ENCODE assay signal across 17 cellular contexts in the genomic region with DNA sequence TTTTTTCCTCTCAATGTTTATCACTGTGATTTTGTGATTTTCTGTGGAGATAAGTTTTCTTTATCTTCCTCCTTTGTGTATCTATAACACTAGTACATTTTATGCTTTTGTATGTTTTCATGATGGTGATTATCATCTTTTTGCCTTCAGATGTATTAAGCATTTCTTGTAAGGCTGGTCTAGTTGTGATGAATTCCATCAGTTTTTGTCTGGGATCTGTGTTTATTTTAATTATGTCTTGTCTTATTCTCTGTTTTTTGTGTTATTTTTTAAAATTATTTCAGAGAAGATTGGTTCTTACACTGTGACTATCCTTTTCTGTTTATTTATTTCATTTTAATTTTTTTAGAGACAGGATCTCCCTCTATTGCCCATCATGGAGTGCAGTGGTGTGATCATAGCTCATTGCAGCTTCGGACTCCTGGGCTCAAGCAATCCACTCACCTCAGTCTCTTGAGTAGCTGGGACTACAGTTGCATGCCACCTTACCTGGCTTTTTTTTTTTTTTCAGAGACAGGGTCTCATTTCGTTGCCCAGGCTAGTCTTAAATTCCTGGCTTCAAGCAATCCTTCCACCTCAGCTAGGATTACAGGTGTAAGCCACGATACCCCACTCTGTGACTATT.
DNase-seq lines count a peak whose midpoint lies in the region; ATAC-seq, FAIRE-seq and TF ChIP-seq lines count a peak whose summit lies in the region.
"Had no signal": no experiment of that assay in that cellular context is flagged by ENCODE, and none has a peak within 500 bp of the region (broad histone marks: within the 10 kb centered on the region; RNA-seq: fewer than 3 reads in every experiment).

No MANE protein-coding gene starts in this region.

- POLR2A ChIA-PET in Caco-2 (lab: Charles Lee) (interaction anchor here (0.6 kb wide), 1 partner anchor 400 kb away, joined by 3 read pairs; the partner anchor contains the start of gene AMD1), GM12878 (lab: Charles Lee) (interaction anchor here (0.7 to 1.3 kb wide), 3 partner anchors 9 to 12 kb away, joined by 3 to 6 read pairs (median 6); no protein-coding TSS in a partner anchor)

- no peak for ATAC-seq in GM12878
- ATAC-seq in activated naive CD8-positive, alpha-beta T cell treated with anti-CD3 and anti-CD28 coated beads, Interleukin-2, amount 50 U/mL, for 24 hours: no peak
- ATAC-seq: HCT116 had no signal

- no peak for TF ChIP-seq CTCF in Caco-2 (IDR thresholded peaks at IDR 0.05; ENCODE audit: insufficient read depth in 1 of 2, low read depth in 1 of 2, low read length in 1 of 2, severe bottlenecking in 1 of 2, unreplicated experiment in 1 of 2)
- TF ChIP-seq CTCF in GM12878 (IDR thresholded peaks at IDR 0.05 in 2 of 3, conservative IDR thresholded peaks at IDR 0.05 in 1 of 3; ENCODE audit: control insufficient read depth in 2 of 3, extremely low read depth in 1 of 3, insufficient read depth in 1 of 3, low read depth in 3 of 3, low read length in 3 of 3): no peak

- peaks cover 12% of the 10 kb centered on the region for H3K9me3 Mint-ChIP-seq in Caco-2 (ENCODE audit: unreplicated experiment)
- peaks cover 18% of the 10 kb centered on the region for H3K9me3 Mint-ChIP-seq in activated naive CD8-positive, alpha-beta T cell treated with anti-CD3 and anti-CD28 coated beads, Interleukin-2, amount 50 U/mL, for 24 hours

- WGBS in GM12878 (ENCODE audit: insufficient coverage, insufficient replicate concordance, low lambda C conversion rate, missing lambda C conversion rate): 100% methylated on average over 3 of the region's 3 CpGs

- no peaks in the 10 kb centered on the region for H4K20me1 ChIP-seq in BLaER1
- H4K20me1 ChIP-seq in GM12878 (ENCODE audit: control insufficient read depth, insufficient read depth): no peaks in the 10 kb centered on the region

- no peak for TF ChIP-seq EP300 in GM12878 (IDR thresholded peaks at IDR 0.05; ENCODE audit: borderline replicate concordance in 1 of 2, control insufficient read depth in 1 of 2, low read depth in 2 of 2, low read length in 2 of 2)

- in situ Hi-C loops in GM12878 (cut with MboI): no loop called here

- H3K79me2 ChIP-seq in GM12878 (ENCODE audit: control insufficient read depth, insufficient read depth, low read length): peaks cover 5% of the 10 kb centered on the region

- TF ChIP-seq RAD21 in GM12878 (IDR thresholded peaks at IDR 0.05; ENCODE audit: insufficient read depth, low read depth, low read length): no peak

- H3K9me3 ChIP-seq in BLaER1: peaks cover 83% of the 10 kb centered on the region
- 0 out of 2 replicates have a peak, but pooled peaks cover 5% of the 10 kb centered on the region for H3K9me3 ChIP-seq in Caco-2
- H3K9me3 ChIP-seq in GM12878 (replicated peaks; ENCODE audit: control insufficient read depth, insufficient read depth, low read length): peaks cover 23% of the 10 kb centered on the region
- H3K9me3 ChIP-seq: BE2C had no signal

- H3K27me3 Mint-ChIP-seq in Caco-2 (ENCODE audit: insufficient read depth, unreplicated experiment): no peaks in the 10 kb centered on the region
- H3K27me3 Mint-ChIP-seq in activated naive CD8-positive, alpha-beta T cell treated with anti-CD3 and anti-CD28 coated beads, Interleukin-2, amount 50 U/mL, for 24 hours: no peaks in the 10 kb centered on the region
- H3K27me3 Mint-ChIP-seq: CD4-positive, alpha-beta T cell had no signal

- FAIRE-seq in GM12878 (lab: Jason Lieb, UNC): no peak
- FAIRE-seq: A204.1 had no signal

- SMC1A ChIA-PET in GM12878 (lab: Charles Lee; ENCODE audit: uncharacterized antibody, unreplicated experiment): interaction anchor here (0.6 to 1.4 kb wide), 4 partner anchors 9 to 526 kb away, joined by 3 read pairs; a partner anchor contains a TSS

- H3K4me3 ChIP-seq in BLaER1: peak overlapping the region; percentile 41; the same call in 1 of the 2 replicates
- H3K4me3 ChIP-seq in Caco-2 (ENCODE audit: low read depth, low read length): no peak overlapping the region
- no peak overlapping the region for H3K4me3 ChIP-seq in GM12878

- H3K36me3 Mint-ChIP-seq in Caco-2 (ENCODE audit: insufficient read depth, unreplicated experiment): peaks cover 82% of the 10 kb centered on the region
- H3K36me3 Mint-ChIP-seq in activated naive CD8-positive, alpha-beta T cell treated with anti-CD3 and anti-CD28 coated beads, Interleukin-2, amount 50 U/mL, for 24 hours (ENCODE audit: low read depth): peaks cover 78% of the 10 kb centered on the region

- CTCF ChIA-PET in Caco-2 (lab: Charles Lee): no interaction called here
- CTCF ChIA-PET in GM12878 (lab: Yijun Ruan, JAX): interaction anchor here (0.6 kb wide), 2 partner anchors 167 to 208 kb away, joined by 3 to 4 read pairs; no protein-coding TSS in a partner anchor

- BruUV-seq in Caco-2 (replicated peaks; lab: Mats Ljungman, UMichigan) (no TSS peak), GM12878 (replicated peaks; lab: Mats Ljungman, UMichigan) (no TSS peak)

- intact Hi-C loops in Caco-2 (cut with micrococcal nuclease; ENCODE audit: unreplicated experiment): no loop called here
- intact Hi-C loops in GM12878 (cut with micrococcal nuclease; ENCODE audit: unreplicated experiment): no loop called here

- no peak for DNase-seq in Caco-2
- no peak for DNase-seq in GM12878 (ENCODE audit: low read depth, low spot score)
- DNase-seq in left kidney (ENCODE audit: low read depth, low spot score): peak; percentile 19
- DNase-seq in NOMO-1 treated with DMSO at 0.1 percent for 48 hours (lab: John Stamatoyannopoulos, UW; ENCODE audit: unreplicated experiment): no peak
- no peak for DNase-seq in activated naive CD8-positive, alpha-beta T cell treated with anti-CD3 and anti-CD28 coated beads, Interleukin-2, amount 50 U/mL, for 24 hours
- DNase-seq in NCI-H1417 (lab: John Stamatoyannopoulos, UW): no peak
- DNase-seq: ACHN; BE2C; CD4-positive, alpha-beta T cell; DMS79 treated with DMSO at 0.1 percent for 48 hours; GF-D8; GOT3; H7 had no signal

- no peak overlapping the region for H2AFZ ChIP-seq in GM12878 (ENCODE audit: control insufficient read depth, low read depth, low read length)

- no peak overlapping the region for H3K27ac ChIP-seq in BLaER1
- H3K27ac ChIP-seq in GM12878 (ENCODE audit: control insufficient read depth, insufficient read depth): no peak overlapping the region
- H3K27ac ChIP-seq: C4-2B had no signal

- H3K27me3 ChIP-seq in BLaER1 (no peaks in the 10 kb centered on the region), Caco-2 (replicated peaks; ENCODE audit: control insufficient read depth, insufficient read depth, low read length) (no peaks in the 10 kb centered on the region), GM12878 (replicated peaks in 1 of 2; ENCODE audit: control insufficient read depth in 2 of 2, insufficient read depth in 2 of 2, low read length in 1 of 2) (no peaks in the 10 kb centered on the region)
- H3K27me3 ChIP-seq: BE2C had no signal

- RAD21 ChIA-PET in GM12878 (lab: Charles Lee; ENCODE audit: unreplicated experiment): no interaction called here

- H3K4me2 ChIP-seq in BLaER1 (no peak overlapping the region), GM12878 (ENCODE audit: control insufficient read depth, insufficient read depth) (no peak overlapping the region)

- peak overlapping the region; percentile 12 for H3K27ac Mint-ChIP-seq in Caco-2 (ENCODE audit: unreplicated experiment)
- no peak overlapping the region for H3K27ac Mint-ChIP-seq in activated naive CD8-positive, alpha-beta T cell treated with anti-CD3 and anti-CD28 coated beads, Interleukin-2, amount 50 U/mL, for 24 hours
- H3K27ac Mint-ChIP-seq: CD4-positive, alpha-beta T cell had no signal

- TF ChIP-seq POLR2A in GM12878 (IDR thresholded peaks at IDR 0.05; ENCODE audit: low read depth, low read length): no peak

- no peak overlapping the region for H3K9ac ChIP-seq in BLaER1
- H3K9ac ChIP-seq in GM12878 (ENCODE audit: control insufficient read depth, insufficient read depth, low read length): no peak overlapping the region

- H3K4me3 Mint-ChIP-seq in Caco-2 (ENCODE audit: unreplicated experiment): no peak overlapping the region
- no peak overlapping the region for H3K4me3 Mint-ChIP-seq in activated naive CD8-positive, alpha-beta T cell treated with anti-CD3 and anti-CD28 coated beads, Interleukin-2, amount 50 U/mL, for 24 hours
- H3K4me3 Mint-ChIP-seq: CD4-positive, alpha-beta T cell had no signal

- H3K36me3 ChIP-seq in BLaER1 (peaks cover 92% of the 10 kb centered on the region), Caco-2 (ENCODE audit: control insufficient read depth, insufficient read depth, low read length) (peaks cover 2% of the 10 kb centered on the region; the same call in 1 of the 2 replicates), GM12878 (ENCODE audit: control insufficient read depth in 2 of 2, insufficient read depth in 2 of 2, low read length in 1 of 2) (peaks cover 5 to 27% of the 10 kb centered on the region in 2 experiments)

- no peaks in the 10 kb centered on the region for H3K4me1 ChIP-seq in BLaER1
- peaks cover 37% of the 10 kb centered on the region for H3K4me1 ChIP-seq in Caco-2
- no peaks in the 10 kb centered on the region for H3K4me1 ChIP-seq in GM12878 (ENCODE audit: control insufficient read depth, insufficient read depth, low read length)
- H3K4me1 ChIP-seq: BE2C had no signal

- peaks cover 41% of the 10 kb centered on the region for H3K4me1 Mint-ChIP-seq in Caco-2 (ENCODE audit: low read depth, unreplicated experiment)
- H3K4me1 Mint-ChIP-seq in activated naive CD8-positive, alpha-beta T cell treated with anti-CD3 and anti-CD28 coated beads, Interleukin-2, amount 50 U/mL, for 24 hours: peaks cover 2% of the 10 kb centered on the region

TF ChIP-seq in GM12878, 131 proteins besides CTCF, POLR2A, EP300 and RAD21:
- TF ChIP-seq CREM (IDR thresholded peaks at IDR 0.05; ENCODE audit: low read depth) (no peak), SKIL (IDR thresholded peaks at IDR 0.05; ENCODE audit: low read depth, poor library complexity, severe bottlenecking) (no peak), CBX5 (IDR thresholded peaks at IDR 0.05; ENCODE audit: low read depth) (peak; percentile 81; the same call in 1 of the 2 replicates), KLF5 (IDR thresholded peaks at IDR 0.05; ENCODE audit: partially characterized antibody) (no peak), YY1 (IDR thresholded peaks at IDR 0.05; ENCODE audit: low read depth, low read length) (no peak)
